In the genomic region with DNA sequence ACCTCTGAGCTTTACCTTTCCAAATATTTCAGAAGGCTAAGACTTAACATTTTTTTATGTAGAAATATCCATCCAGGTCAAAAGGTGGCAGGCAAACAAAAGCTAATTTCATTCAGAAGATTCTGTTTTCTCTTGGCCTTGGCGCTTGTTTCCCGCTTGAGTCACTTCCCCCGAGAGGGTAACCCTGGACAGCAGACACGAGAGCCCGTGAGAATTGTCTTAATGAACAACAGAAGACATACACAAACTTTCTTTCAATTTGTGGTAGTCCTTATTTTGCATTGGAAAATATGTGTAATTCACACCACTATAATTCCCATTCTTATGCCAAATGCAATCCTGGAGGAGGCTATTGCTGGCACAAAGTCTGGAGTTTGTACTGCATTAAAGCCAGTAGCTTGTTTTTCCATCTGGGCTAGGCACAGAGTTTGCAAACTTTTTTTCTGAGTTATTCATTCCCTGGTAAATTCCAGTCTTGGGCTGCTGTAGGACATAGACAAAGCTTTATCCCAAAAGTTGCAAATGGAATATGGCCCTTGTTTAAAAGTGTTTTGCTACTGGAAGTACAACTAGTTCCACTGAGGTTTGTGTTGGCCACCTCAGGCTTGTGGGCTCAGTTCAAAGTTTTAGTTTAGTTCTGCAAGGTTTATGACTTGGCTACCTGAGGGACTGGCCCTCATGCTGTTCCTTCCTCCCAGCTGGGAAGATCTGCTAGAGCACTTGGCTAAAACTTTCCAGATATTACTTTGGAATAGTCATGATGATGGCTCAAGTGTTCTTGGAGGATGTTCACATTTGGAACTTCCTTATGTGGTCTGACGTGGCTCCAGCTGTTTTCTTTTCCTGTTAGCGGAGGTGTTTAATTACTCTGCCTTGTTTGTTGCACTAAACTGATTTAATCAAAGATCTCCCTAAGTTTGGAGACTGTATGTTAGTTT, we compare ENCODE assay signal across 12 cellular contexts.
DNase-seq lines count a peak whose midpoint lies in the region; ATAC-seq and TF ChIP-seq lines count a peak whose summit lies in the region.
"Had no signal": no experiment of that assay in that cellular context is flagged by ENCODE, and none has a peak within 500 bp of the region (broad histone marks: within the 10 kb centered on the region; RNA-seq: fewer than 3 reads in every experiment).

No MANE protein-coding gene starts in this region.

- H3K27ac Mint-ChIP-seq in HFFc6 (no peak overlapping the region), chondrocyte (ENCODE audit: unreplicated experiment) (peak overlapping the region; percentile 10)
- no peak overlapping the region for H3K27ac Mint-ChIP-seq in CD4-positive, alpha-beta T cell
- H3K27ac Mint-ChIP-seq: T-helper 1 cell treated with Interleukin-12 subunit alpha and Interleukin-12 subunit beta and Interleukin-4 antibody, amounts not matched to agents 30 μg/mL and 1 μg/mL, for 36 hours had no signal

- H3K9me3 ChIP-seq in left lung, result no peaks in the 10 kb centered on the region
- H3K9me3 ChIP-seq in CD4-positive, alpha-beta T cell (ENCODE audit: control insufficient read depth, low read length), result no peaks in the 10 kb centered on the region

- H3K4me1 ChIP-seq in ACC112 (ENCODE audit: control insufficient read depth, insufficient read depth, low read length, unreplicated experiment) (peaks cover 16% of the 10 kb centered on the region), left lung (peaks cover 0 to 13% of the 10 kb centered on the region in 2 donors)

- CTCF ChIA-PET in CD4-positive, alpha-beta T cell (lab: Charles Lee), result interaction anchor here (1.6 kb wide), 1 partner anchor 209 kb away, joined by 3 read pairs; no protein-coding TSS in a partner anchor

- peak; percentile 22 for ATAC-seq in left lung
- no peak for ATAC-seq in CD4-positive, alpha-beta T cell (ENCODE audit: poor library complexity)

- POLR2A ChIA-PET in CD4-positive, alpha-beta T cell (lab: Charles Lee), result interaction anchor here (1.2 kb wide), 1 partner anchor 61 kb away, joined by 4 read pairs; no protein-coding TSS in a partner anchor

- peak; percentile 10 for DNase-seq in HFFc6
- DNase-seq in chondrocyte (ENCODE audit: low spot score), result no peak
- DNase-seq in left lung, result no peak
- no peak for DNase-seq in hippocampal formation (lab: John Stamatoyannopoulos, UW)
- DNase-seq in activated effector memory CD4-positive, alpha-beta T cell treated with Interleukin-2 at 50 U/mL for 16 hours, result no peak
- no peak for DNase-seq in NK-92 treated with Interleukin-12 subunit alpha and Interleukin-12 subunit beta, amount 100 ng/mL, for 24 hours (lab: John Stamatoyannopoulos, UW)
- DNase-seq in CD4-positive, alpha-beta T cell, result no peak
- DNase-seq: activated naive CD4-positive, alpha-beta T cell; foreskin melanocyte had no signal

- H3K36me3 ChIP-seq in ACC112 (ENCODE audit: insufficient read depth, low read length) (no peaks in the 10 kb centered on the region), left lung (no peaks in the 10 kb centered on the region)

- no peak overlapping the region for H3K27ac ChIP-seq in ACC112 (ENCODE audit: low read depth, low read length)
- H3K27ac ChIP-seq in left lung, result peak overlapping the region in 1 of 2 donors; percentile 37
- no peak overlapping the region for H3K27ac ChIP-seq in CD4-positive, alpha-beta T cell (ENCODE audit: low read depth, low read length)

- intact Hi-C loops in left lung (cut with DNase I), result no loop called here
- intact Hi-C loops in CD4-positive, alpha-beta T cell (cut with DNase I, micrococcal nuclease), result no loop called here

- H3K9me3 Mint-ChIP-seq in HFFc6 (no peaks in the 10 kb centered on the region), chondrocyte (ENCODE audit: low read depth) (peaks cover 10% of the 10 kb centered on the region)
- peaks cover 5% of the 10 kb centered on the region for H3K9me3 Mint-ChIP-seq in CD4-positive, alpha-beta T cell

- peak overlapping the region; percentile 33; the same call in 1 of the 2 replicates for H3K4me3 Mint-ChIP-seq in HFFc6
- H3K4me3 Mint-ChIP-seq in chondrocyte (ENCODE audit: unreplicated experiment), result no peak overlapping the region
- H3K4me3 Mint-ChIP-seq in CD4-positive, alpha-beta T cell, result no peak overlapping the region
- H3K4me3 Mint-ChIP-seq: IgD-negative memory B cell; T-helper 1 cell treated with Interleukin-12 subunit alpha and Interleukin-12 subunit beta and Interleukin-4 antibody, amounts not matched to agents 30 μg/mL and 1 μg/mL, for 36 hours had no signal

- H2AFZ ChIP-seq in ACC112 (ENCODE audit: low read length, unreplicated experiment), result peak overlapping the region; percentile 73

- 0 out of 2 replicates have a peak, but pooled peaks cover 5% of the 10 kb centered on the region for H3K36me3 Mint-ChIP-seq in HFFc6 (ENCODE audit: low read depth)
- no peaks in the 10 kb centered on the region for H3K36me3 Mint-ChIP-seq in chondrocyte (ENCODE audit: low read depth)
- H3K36me3 Mint-ChIP-seq in CD4-positive, alpha-beta T cell (ENCODE audit: low read depth), result no peaks in the 10 kb centered on the region
- H3K36me3 Mint-ChIP-seq: IgD-negative memory B cell had no signal

- peaks cover 9% of the 10 kb centered on the region; the same call in 1 of the 2 replicates for H3K27me3 Mint-ChIP-seq in HFFc6 (ENCODE audit: insufficient read depth)
- H3K27me3 Mint-ChIP-seq in chondrocyte (ENCODE audit: low read depth), result no peaks in the 10 kb centered on the region
- peaks cover 4% of the 10 kb centered on the region for H3K27me3 Mint-ChIP-seq in CD4-positive, alpha-beta T cell

- H3K27me3 ChIP-seq in ACC112 (ENCODE audit: insufficient read depth, low read length) (no peaks in the 10 kb centered on the region), left lung (no peaks in the 10 kb centered on the region)
- H3K27me3 ChIP-seq in CD4-positive, alpha-beta T cell (ENCODE audit: control insufficient read depth, insufficient read depth, low read length), result no peaks in the 10 kb centered on the region

- no peaks in the 10 kb centered on the region for H3K79me2 ChIP-seq in ACC112 (ENCODE audit: control insufficient read depth, insufficient read depth, low read length, unreplicated experiment)

- H3K4me3 ChIP-seq in ACC112 (ENCODE audit: low read depth, low read length), result peak overlapping the region; percentile 17
- no peak overlapping the region for H3K4me3 ChIP-seq in left lung

- peaks cover 17% of the 10 kb centered on the region for H3K4me1 Mint-ChIP-seq in HFFc6 (ENCODE audit: low read depth)
- peaks cover 26% of the 10 kb centered on the region for H3K4me1 Mint-ChIP-seq in chondrocyte (ENCODE audit: low read depth)
- H3K4me1 Mint-ChIP-seq in CD4-positive, alpha-beta T cell (ENCODE audit: low read depth), result no peaks in the 10 kb centered on the region
- H3K4me1 Mint-ChIP-seq: IgD-negative memory B cell had no signal

- TF ChIP-seq CTCF in HFFc6 (IDR thresholded peaks at IDR 0.05) (no peak), chondrocyte (IDR thresholded peaks at IDR 0.05) (peak; percentile 63), left lung (IDR thresholded peaks at IDR 0.05) (no peak)
- TF ChIP-seq CTCF in CD4-positive, alpha-beta T cell (IDR thresholded peaks at IDR 0.05), result no peak
